21 cellular contexts compared by ENCODE assay signal in genomic region chr10:89625041-89625765, GRCh38. TPM values are rescaled to one million over a fixed set of nuclear protein-coding genes. Genes with fewer than 3 reads are reported as not detected.
DNase-seq lines count a peak whose midpoint lies in the region; ATAC-seq, FAIRE-seq and TF ChIP-seq lines count a peak whose summit lies in the region.
"Had no signal": no experiment of that assay in that cellular context is flagged by ENCODE, and none has a peak within 500 bp of the region (broad histone marks: within the 10 kb centered on the region; RNA-seq: fewer than 3 reads in every experiment).

No MANE protein-coding gene starts in this region.

- WGBS in H9 (ENCODE audit: extremely low coverage, insufficient read length, low lambda C conversion rate), result no CpG with 5 or more reads among the region's 4 CpGs
- no CpG with 5 or more reads among the region's 4 CpGs for WGBS in mesendoderm (ENCODE audit: extremely low coverage, insufficient coverage, low lambda C conversion rate)
- WGBS in pancreas, 2 donors, result 63 to 71% methylated on average over 4 of the region's 4 CpGs

- H2BK5ac ChIP-seq in H9 (ENCODE audit: insufficient read length, low read length) (no peak overlapping the region), mesendoderm (ENCODE audit: low read length) (no peak overlapping the region)

- no peak overlapping the region for H3K14ac ChIP-seq in H9 (ENCODE audit: insufficient read depth, low read length)

- H3K27me3 ChIP-seq in H9 (ENCODE audit: insufficient read depth, low read length) (no peaks in the 10 kb centered on the region), mesendoderm (ENCODE audit: insufficient read depth, low read length, poor library complexity) (no peaks in the 10 kb centered on the region), pancreas (no peaks in the 10 kb centered on the region)
- H3K27me3 ChIP-seq: MG63, neural progenitor cell had no signal

- H3K23me2 ChIP-seq in H9 (ENCODE audit: insufficient read length, low read depth, low read length, poor library complexity, severe bottlenecking), result no peaks in the 10 kb centered on the region

- no peak overlapping the region for H4K91ac ChIP-seq in H9 (ENCODE audit: insufficient read length, low read depth, low read length)

- no peak overlapping the region for H2BK120ac ChIP-seq in H9 (ENCODE audit: low read depth, low read length, poor library complexity, severe bottlenecking)
- H2BK120ac ChIP-seq in mesendoderm (ENCODE audit: low read depth, low read length), result no peak overlapping the region

- H4K20me1 ChIP-seq in H9 (ENCODE audit: control insufficient read depth, insufficient read depth, insufficient read length), result no peaks in the 10 kb centered on the region

- H3T11ph ChIP-seq in H9 (ENCODE audit: low read length), result no peak overlapping the region

- H4K5ac ChIP-seq in H9 (ENCODE audit: insufficient read length, low read depth, low read length) (no peak overlapping the region), mesendoderm (ENCODE audit: low read length) (no peak overlapping the region)

- peak; percentile 28 for DNase-seq in AG10803 (ENCODE audit: low read depth)
- DNase-seq in H9, result no peak
- peak; percentile 89 for DNase-seq in choroid plexus epithelial cell (ENCODE audit: low read depth)
- peak; percentile 18 for DNase-seq in mesendoderm
- DNase-seq in pancreas, result no peak
- DNase-seq in GM12891 (ENCODE audit: insufficient read length, low spot score), result no peak
- DNase-seq in DMS53 (lab: John Stamatoyannopoulos, UW), result no peak
- DNase-seq: activated CD4-positive, alpha-beta T cell treated with anti-CD3 and anti-CD28 coated beads for 4 hours; activated CD8-positive, alpha-beta memory T cell treated with anti-CD3 and anti-CD28 coated beads, Interleukin-2, amount 50 U/mL, for 4 hours; activated naive CD4-positive, alpha-beta T cell; caudate nucleus; effector CD4-positive, alpha-beta T cell; MG63; NCI-H187; NCI-H446 treated with DMSO at 0.1 percent for 48 hours; SHP77; stimulated activated CD4-positive, alpha-beta T cell treated with anti-CD3 and anti-CD28 coated beads, Interleukin-4, amount 100 ng/mL, for 4 hours had no signal

- FAIRE-seq in pancreas (lab: Jason Lieb, UNC) (no peak), GM12891 (lab: Jason Lieb, UNC) (no peak)

- H3K79me1 ChIP-seq in H9 (ENCODE audit: insufficient read depth, low read depth, low read length, poor library complexity, severe bottlenecking), result peaks cover 2% of the 10 kb centered on the region
- H3K79me1 ChIP-seq in mesendoderm (ENCODE audit: low read length), result peaks cover 12% of the 10 kb centered on the region

- H3K36me3 ChIP-seq in mesendoderm (ENCODE audit: control insufficient read depth, insufficient read depth, low read length) (no peaks in the 10 kb centered on the region), pancreas (no peaks in the 10 kb centered on the region)
- H3K36me3 ChIP-seq: MG63, neural progenitor cell had no signal

- intact Hi-C loops in pancreas (cut with DNase I), result no loop called here

- no peak for ATAC-seq in HG03354 (IDR thresholded peaks at IDR 0.05; ENCODE audit: poor library complexity, severe bottlenecking, unreplicated experiment)
- ATAC-seq in pancreas, result no peak
- ATAC-seq: HCT116 had no signal

- H3K4me3 ChIP-seq in AG10803 (ENCODE audit: low read length) (no peak overlapping the region), choroid plexus epithelial cell (ENCODE audit: low read depth, low read length) (no peak overlapping the region), mesendoderm (ENCODE audit: low read length) (no peak overlapping the region), pancreas (no peak overlapping the region)
- H3K4me3 ChIP-seq: MG63, neural progenitor cell, skin epidermis had no signal

- H3K4me1 ChIP-seq in H9 (ENCODE audit: insufficient read depth, low read length) (peaks cover 3% of the 10 kb centered on the region; the same call in 1 of the 2 replicates), mesendoderm (ENCODE audit: control insufficient read depth, low read depth, low read length) (no peaks in the 10 kb centered on the region), pancreas (no peaks in the 10 kb centered on the region)

- H3K27ac Mint-ChIP-seq in H9, result peak overlapping the region in 2 of 3 experiments; percentile 16 to 31; a peak in 2 of 7 replicates
- H3K27ac Mint-ChIP-seq: neural progenitor cell had no signal

- no peaks in the 10 kb centered on the region; the same call in 1 of the 2 replicates for H3K27me3 Mint-ChIP-seq in H9 (ENCODE audit: low read depth)

- no peak overlapping the region for H3K27ac ChIP-seq in H9 (ENCODE audit: insufficient read length, low read depth, low read length)
- no peak overlapping the region for H3K27ac ChIP-seq in mesendoderm (ENCODE audit: low read depth, low read length)
- H3K27ac ChIP-seq in pancreas, result no peak overlapping the region
- H3K27ac ChIP-seq: neural progenitor cell, skin epidermis had no signal

- no peak overlapping the region for H2AFZ ChIP-seq in H9 (ENCODE audit: low read length)
- H2AFZ ChIP-seq: neural progenitor cell had no signal

- H3K4ac ChIP-seq in H9 (ENCODE audit: low read depth, low read length) (no peak overlapping the region), mesendoderm (ENCODE audit: low read depth, low read length) (no peak overlapping the region)

- no peak for TF ChIP-seq POLR2A in GM12891 (IDR thresholded peaks at IDR 0.05; ENCODE audit: low read depth, low read length)

- H3K4me1 Mint-ChIP-seq in H9, result peaks cover 11 to 12% of the 10 kb centered on the region in 2 experiments; a peak in 3 of 4 replicates

- H3K18ac ChIP-seq in H9 (ENCODE audit: insufficient read length, low read depth, low read length) (no peak overlapping the region), mesendoderm (ENCODE audit: low read length) (no peak overlapping the region)

- peaks cover 16% of the 10 kb centered on the region; the same call in 1 of the 2 replicates for H3K79me2 ChIP-seq in H9 (ENCODE audit: insufficient read depth, low read length)
- H3K79me2 ChIP-seq in mesendoderm (ENCODE audit: control insufficient read depth, insufficient read depth, low read length), result peaks cover 13% of the 10 kb centered on the region

- H2BK12ac ChIP-seq in H9 (ENCODE audit: insufficient read length, low read depth, low read length), result no peak overlapping the region

- peaks cover 25 to 27% of the 10 kb centered on the region in 2 experiments for H3K9me3 Mint-ChIP-seq in H9

- no peak overlapping the region for H2BK20ac ChIP-seq in H9 (ENCODE audit: low read depth, low read length, poor library complexity, severe bottlenecking)

- H3K9ac ChIP-seq in H9 (ENCODE audit: extremely low read depth, insufficient read length, low read length), result no peak overlapping the region
- no peak overlapping the region for H3K9ac ChIP-seq in mesendoderm (ENCODE audit: low read length)
- H3K9ac ChIP-seq: neural progenitor cell had no signal

- H3K9me3 ChIP-seq in H9 (ENCODE audit: control insufficient read depth, low read depth, low read length) (peaks cover 7% of the 10 kb centered on the region), pancreas (no peaks in the 10 kb centered on the region)

- H2BK15ac ChIP-seq in H9 (ENCODE audit: low read depth, low read length) (no peak overlapping the region), mesendoderm (replicated peaks; ENCODE audit: low read depth) (no peak overlapping the region)

- peaks cover 30 to 35% (median 32%) of the 10 kb centered on the region in 3 experiments for H3K36me3 Mint-ChIP-seq in H9 (ENCODE audit: insufficient read depth in 1 of 3, low read depth in 3 of 3)

- no peak overlapping the region for H3K4me3 Mint-ChIP-seq in H9
- H3K4me3 Mint-ChIP-seq: neural progenitor cell had no signal

- no peak overlapping the region for H4K8ac ChIP-seq in H9 (replicated peaks; ENCODE audit: insufficient read length, low read depth, low read length)
- H4K8ac ChIP-seq in mesendoderm (ENCODE audit: low read depth, low read length), result no peak overlapping the region

- H3K56ac ChIP-seq in H9 (ENCODE audit: insufficient read length, low read depth, low read length) (no peak overlapping the region), mesendoderm (ENCODE audit: low read length) (no peak overlapping the region)

- H3K23ac ChIP-seq in H9 (ENCODE audit: insufficient read length, low read depth, low read length) (no peak overlapping the region), mesendoderm (ENCODE audit: low read length) (no peak overlapping the region)

- H2AK5ac ChIP-seq in H9 (ENCODE audit: insufficient read length, low read length) (no peak overlapping the region), mesendoderm (ENCODE audit: low read length) (no peak overlapping the region)

- H3K4me2 ChIP-seq in H9 (ENCODE audit: insufficient read depth, insufficient read length, low read length), result no peak overlapping the region
- no peak overlapping the region for H3K4me2 ChIP-seq in mesendoderm (ENCODE audit: low read length)
- H3K4me2 ChIP-seq: neural progenitor cell had no signal

- TF ChIP-seq CTCF in AG10803 (conservative IDR thresholded peaks at IDR 0.05; ENCODE audit: low read length) (no peak), H9 (conservative IDR thresholded peaks at IDR 0.05) (no peak), choroid plexus epithelial cell (conservative IDR thresholded peaks at IDR 0.05; ENCODE audit: low read depth, low read length) (no peak), pancreas (IDR thresholded peaks at IDR 0.05) (no peak)

TF ChIP-seq in GM12891, 5 proteins besides CTCF, POLR2A, EP300 and RAD21:
- no peak for TF ChIP-seq SPI1 (IDR thresholded peaks at IDR 0.05; ENCODE audit: low read depth, low read length)
- no peak for TF ChIP-seq POU2F2 (IDR thresholded peaks at IDR 0.05; ENCODE audit: low read depth, low read length)
- no peak for TF ChIP-seq POLR2AphosphoS5 (IDR thresholded peaks at IDR 0.05; ENCODE audit: low read depth, low read length)
- no peak for TF ChIP-seq TAF1 (IDR thresholded peaks at IDR 0.05; ENCODE audit: low read depth, low read length)
- TF ChIP-seq PAX5 (IDR thresholded peaks at IDR 0.05; ENCODE audit: insufficient read depth, low read length, severe bottlenecking), result no peak
TF ChIP-seq in GM12891: peak in this region for 0.

RNA-seq across cellular contexts. Expression of gene PANK1, which starts 19.8 kb away (rescaled TPM):
- total RNA-seq in H9 (2021) (33.2 and 35.7 TPM in 2 replicates), pancreas (1 to 10 TPM; 1.9 to 3.5 (median 2.5) TPM)
- polyA plus RNA-seq in mesendoderm (2013, experiment 1 of 2), result 25.4 TPM
- 26.4 TPM for polyA plus RNA-seq in mesendoderm (2013, experiment 2 of 2)
- 1 to 10 TPM in 1 of 2 donors, under 1 TPM in 1; 0.46 to 1.1 TPM for polyA plus RNA-seq in pancreas
- polyA plus RNA-seq in GM12891 (2012; ENCODE audit: low read depth, missing spikeins), result 2.6 TPM

Comparison
In these comparisons a context has a peak if more than half of its experiments do, and no peak if none do; other contexts are left out.
1. DNase-seq: peak in AG10803 (single experiment), choroid plexus epithelial cell (single experiment) and mesendoderm (single experiment); none in H9 (single experiment), pancreas (0 of 6), GM12891 (single experiment) and DMS53 (single experiment).